Comparison of ENCODE assay signal across 7 cellular contexts in the genomic region with DNA sequence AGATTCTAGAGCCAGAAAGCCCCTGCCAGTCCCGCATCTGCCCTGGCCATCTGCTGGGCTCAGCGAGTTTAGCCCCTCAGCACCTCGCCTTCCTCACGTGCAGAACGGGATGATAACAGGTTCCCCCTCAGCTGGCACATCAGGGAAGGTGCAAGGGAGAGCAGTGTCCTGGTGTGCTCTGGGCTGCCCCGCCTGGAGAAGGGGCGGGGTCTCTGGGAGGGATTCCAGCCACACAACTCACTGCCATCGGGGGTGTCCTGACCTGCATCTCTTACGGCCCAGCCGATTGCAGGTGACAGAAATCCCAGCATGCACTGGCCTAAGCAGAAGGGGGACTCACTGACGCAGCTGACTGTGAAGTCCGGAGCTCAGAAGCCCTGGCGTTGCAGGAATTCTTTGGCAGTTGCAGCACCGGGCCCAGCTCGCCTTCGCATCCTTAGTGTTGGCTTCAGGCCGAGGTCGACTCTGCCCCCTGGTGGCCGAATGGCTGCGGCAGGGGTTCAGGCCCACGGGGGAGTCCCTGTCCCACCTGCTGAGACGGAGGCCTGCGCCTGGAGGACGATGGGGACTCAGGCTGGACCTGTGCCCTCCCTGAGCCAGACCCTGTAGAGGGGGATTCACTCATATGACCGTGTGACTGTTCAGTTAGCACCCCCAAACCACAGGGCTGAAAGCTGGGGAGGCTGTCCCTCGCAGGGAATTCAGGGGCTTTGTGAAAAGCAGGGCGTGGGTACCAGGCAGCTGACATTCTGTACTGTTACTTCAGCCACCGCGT.
A peak's percentile ranks its signal among the peaks of the same experiment; 100 is the strongest.
DNase-seq lines count a peak whose midpoint lies in the region; ATAC-seq and TF ChIP-seq lines count a peak whose summit lies in the region.

No MANE protein-coding gene starts in this region.

- ATAC-seq in HG02678 (IDR thresholded peaks at IDR 0.05; ENCODE audit: unreplicated experiment) (peak; percentile 76), Right ventricle myocardium inferior (peak; percentile 56)

- peak; percentile 93 for TF ChIP-seq CTCF in GM10266 (IDR thresholded peaks at IDR 0.05; ENCODE audit: control insufficient read depth, insufficient read depth, low read depth, missing control alignments)

- intact Hi-C loops in Right ventricle myocardium inferior (cut with DNase I) (loop anchor here (2.0 kb wide), 1 partner anchor 214 kb away; no protein-coding TSS in a partner anchor), posterior cingulate gyrus (cut with DNase I) (loop anchor here (2.0 kb wide), 1 partner anchor 216 kb away; no protein-coding TSS in a partner anchor)

- DNase-seq in GM10266 (ENCODE audit: extremely low spot score) (peak; percentile 85), OCI-M1 (lab: John Stamatoyannopoulos, UW) (peak; percentile 49), Right ventricle myocardium inferior (ENCODE audit: missing footprints) (no peak), posterior cingulate gyrus (peak in 9 of 10 donors; percentile 68 to 96 (median 74)), ureter (ENCODE audit: low spot score) (peak; percentile 84)
- peak; percentile 52 for DNase-seq in activated effector memory CD4-positive, alpha-beta T cell treated with Interleukin-2 at 50 U/mL for 16 hours
